In the genomic region with DNA sequence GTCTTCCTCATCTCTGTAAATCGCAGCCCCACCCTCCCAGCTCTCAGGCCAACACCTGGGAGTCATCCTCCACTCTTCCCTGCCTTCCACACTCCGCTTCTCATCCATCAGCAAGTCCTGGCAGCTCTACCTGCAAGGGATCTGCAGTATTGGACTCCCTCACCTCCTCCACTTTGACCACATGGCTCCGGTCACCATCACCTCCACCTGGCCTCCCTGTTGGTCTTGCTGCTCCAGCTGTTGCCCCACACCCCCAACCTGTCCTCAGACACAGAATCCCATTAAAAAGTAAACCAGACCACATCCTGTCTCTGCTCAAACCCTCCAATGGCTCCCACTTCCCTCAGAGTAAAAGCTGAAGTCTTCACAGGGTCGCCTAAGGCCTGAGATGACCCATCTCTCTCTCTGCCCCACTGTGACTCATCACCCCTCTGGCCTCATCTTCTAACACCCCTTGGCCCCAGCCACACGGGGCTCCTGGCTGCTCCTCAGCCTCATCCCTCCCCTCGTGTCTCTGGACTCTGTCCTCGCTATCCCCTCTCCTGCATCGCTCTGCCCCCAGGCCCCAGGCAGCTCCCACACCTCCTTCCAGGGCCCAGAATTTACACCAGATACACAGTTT, we compare ENCODE assay signal across 14 cellular contexts.
DNase-seq lines count a peak whose midpoint lies in the region; ATAC-seq and TF ChIP-seq lines count a peak whose summit lies in the region.
"Had no signal": no experiment of that assay in that cellular context is flagged by ENCODE, and none has a peak within 500 bp of the region (broad histone marks: within the 10 kb centered on the region; RNA-seq: fewer than 3 reads in every experiment).

No MANE protein-coding gene starts in this region.

- 54% methylated on average over 8 of the region's 8 CpGs for WGBS in mesenchymal stem cell
- WGBS in prostate gland, result 78% methylated on average over 8 of the region's 8 CpGs

- TF ChIP-seq CTCF in natural killer cell (IDR thresholded peaks at IDR 0.05), result no peak
- TF ChIP-seq CTCF in prostate gland (IDR thresholded peaks at IDR 0.05), result no peak

- peak overlapping the region; percentile 23 for H2AK5ac ChIP-seq in mesenchymal stem cell (ENCODE audit: low read length, severe bottlenecking)

- H3K27ac ChIP-seq in mesenchymal stem cell (ENCODE audit: low read length, poor library complexity, severe bottlenecking) (no peak overlapping the region), prostate gland (no peak overlapping the region)
- H3K27ac ChIP-seq: left lung had no signal

- H3K4me2 ChIP-seq in mesenchymal stem cell (ENCODE audit: low read length, poor library complexity, severe bottlenecking), result no peak overlapping the region

- H3K4ac ChIP-seq in mesenchymal stem cell (ENCODE audit: low read depth in 1 of 2, low read length in 2 of 2), result no peak overlapping the region

- no peak overlapping the region for H4K91ac ChIP-seq in mesenchymal stem cell (ENCODE audit: low read length)

- H3K9me3 ChIP-seq in mesenchymal stem cell (ENCODE audit: control insufficient read depth, low read length) (no peaks in the 10 kb centered on the region), prostate gland (no peaks in the 10 kb centered on the region)
- H3K9me3 ChIP-seq: left lung had no signal

- no peak overlapping the region for H3K27ac Mint-ChIP-seq in natural killer cell treated with Interleukin-12 subunit alpha and Interleukin-12 subunit beta and Interleukin-15 and Interleukin-18, amount 100 ng/mL, for 72 hours
- no peak overlapping the region for H3K27ac Mint-ChIP-seq in natural killer cell
- H3K27ac Mint-ChIP-seq: stimulated activated naive CD8-positive, alpha-beta T cell treated with anti-CD3 and anti-CD28 coated beads, Interleukin-15, Interleukin-2, amounts not matched to agents 100 ng/mL and 50 ng/mL, for 24 hours had no signal

- no peaks in the 10 kb centered on the region for H3K79me1 ChIP-seq in mesenchymal stem cell (replicated peaks; ENCODE audit: low read length, poor library complexity, severe bottlenecking)

- peak overlapping the region in 1 of 2 experiments; percentile 96 for H3K14ac ChIP-seq in mesenchymal stem cell (ENCODE audit: low read length in 2 of 2)

- H3K4me1 ChIP-seq in mesenchymal stem cell (ENCODE audit: control insufficient read depth, insufficient read depth, low read depth, low read length) (peaks cover 17% of the 10 kb centered on the region), prostate gland (replicated peaks) (no peaks in the 10 kb centered on the region)

- intact Hi-C loops in natural killer cell (cut with micrococcal nuclease) (no loop called here), prostate gland (cut with DNase I) (no loop called here)

- H3K27me3 Mint-ChIP-seq in natural killer cell treated with Interleukin-12 subunit alpha and Interleukin-12 subunit beta and Interleukin-15 and Interleukin-18, amount 100 ng/mL, for 72 hours, result peaks cover 10 to 13% of the 10 kb centered on the region in 2 donors
- H3K27me3 Mint-ChIP-seq in natural killer cell (ENCODE audit: low read depth in 2 of 2), result peaks cover 6 to 11% of the 10 kb centered on the region in 2 donors

- H2BK120ac ChIP-seq in mesenchymal stem cell (ENCODE audit: low read depth, low read length), result peak overlapping the region; percentile 21

- H3K27me3 ChIP-seq in mesenchymal stem cell (ENCODE audit: control insufficient read depth in 1 of 2, insufficient read depth in 1 of 2, low read length in 2 of 2) (peaks cover 10 to 43% of the 10 kb centered on the region in 2 experiments), prostate gland (replicated peaks; ENCODE audit: insufficient read depth) (no peaks in the 10 kb centered on the region)

- H3K9me3 Mint-ChIP-seq in natural killer cell treated with Interleukin-12 subunit alpha and Interleukin-12 subunit beta and Interleukin-15 and Interleukin-18, amount 100 ng/mL, for 72 hours, result no peaks in the 10 kb centered on the region
- no peaks in the 10 kb centered on the region for H3K9me3 Mint-ChIP-seq in natural killer cell
- H3K9me3 Mint-ChIP-seq: stimulated activated naive CD8-positive, alpha-beta T cell treated with anti-CD3 and anti-CD28 coated beads, Interleukin-15, Interleukin-2, amounts not matched to agents 100 ng/mL and 50 ng/mL, for 24 hours had no signal

- no peak overlapping the region for H3K4me3 ChIP-seq in mesenchymal stem cell (ENCODE audit: insufficient read depth in 1 of 2, low read depth in 1 of 2, low read length in 2 of 2)
- no peak overlapping the region for H3K4me3 ChIP-seq in prostate gland
- H3K4me3 ChIP-seq: left lung had no signal

- no peak overlapping the region for H3K9ac ChIP-seq in mesenchymal stem cell (ENCODE audit: low read length)

- H3K36me3 ChIP-seq in mesenchymal stem cell (ENCODE audit: control insufficient read depth in 1 of 2, insufficient read depth in 2 of 2, low read depth in 1 of 2, low read length in 2 of 2), result no peaks in the 10 kb centered on the region
- no peaks in the 10 kb centered on the region for H3K36me3 ChIP-seq in prostate gland
- H3K36me3 ChIP-seq: left lung had no signal

- H2BK12ac ChIP-seq in mesenchymal stem cell (ENCODE audit: low read length in 2 of 2), result peak overlapping the region in 1 of 2 experiments; percentile 19

- H3K23ac ChIP-seq in mesenchymal stem cell (ENCODE audit: low read length in 2 of 2), result no peak overlapping the region

- no peaks in the 10 kb centered on the region for H3K4me1 Mint-ChIP-seq in natural killer cell treated with Interleukin-12 subunit alpha and Interleukin-12 subunit beta and Interleukin-15 and Interleukin-18, amount 100 ng/mL, for 72 hours (ENCODE audit: low read depth in 2 of 2)
- no peaks in the 10 kb centered on the region for H3K4me1 Mint-ChIP-seq in natural killer cell

- no peak overlapping the region for H2AFZ ChIP-seq in mesenchymal stem cell (ENCODE audit: low read depth, low read length)

- peak; percentile 49 for DNase-seq in natural killer cell treated with Interleukin-12 subunit alpha and Interleukin-12 subunit beta and Interleukin-15 and Interleukin-18, amount 100 ng/mL, for 72 hours (ENCODE audit: low spot score)
- DNase-seq in natural killer cell (no peak), RPMI7951 (ENCODE audit: low read depth) (peak; percentile 98), mesenchymal stem cell (no peak), DMS153 treated with DMSO at 0.1 percent for 48 hours (lab: John Stamatoyannopoulos, UW; ENCODE audit: unreplicated experiment) (no peak), prostate gland (ENCODE audit: low spot score) (no peak)
- DNase-seq: hypothalamus, left lung, naive B cell, NCI-H1694 had no signal

- H2BK5ac ChIP-seq in mesenchymal stem cell (ENCODE audit: low read depth, low read length, poor library complexity, severe bottlenecking), result no peak overlapping the region

- H3K4me3 Mint-ChIP-seq in natural killer cell treated with Interleukin-12 subunit alpha and Interleukin-12 subunit beta and Interleukin-15 and Interleukin-18, amount 100 ng/mL, for 72 hours, result no peak overlapping the region
- H3K4me3 Mint-ChIP-seq in natural killer cell, result no peak overlapping the region
- H3K4me3 Mint-ChIP-seq: stimulated activated naive CD8-positive, alpha-beta T cell treated with anti-CD3 and anti-CD28 coated beads, Interleukin-15, Interleukin-2, amounts not matched to agents 100 ng/mL and 50 ng/mL, for 24 hours had no signal

- ATAC-seq in natural killer cell treated with Interleukin-12 subunit alpha and Interleukin-12 subunit beta and Interleukin-15 and Interleukin-18, amount 100 ng/mL, for 72 hours, result peak in 1 of 2 donors; percentile 25
- no peak for ATAC-seq in natural killer cell
- no peak for ATAC-seq in GM21390 (IDR thresholded peaks at IDR 0.05; ENCODE audit: unreplicated experiment)
- no peak for ATAC-seq in HG02610 (IDR thresholded peaks at IDR 0.05; ENCODE audit: unreplicated experiment)
- ATAC-seq: left lung had no signal

- no peak overlapping the region for H4K8ac ChIP-seq in mesenchymal stem cell (ENCODE audit: low read length)

- H2BK15ac ChIP-seq in mesenchymal stem cell (ENCODE audit: low read depth, poor library complexity, severe bottlenecking), result no peak overlapping the region

- no peaks in the 10 kb centered on the region for H3K36me3 Mint-ChIP-seq in natural killer cell treated with Interleukin-12 subunit alpha and Interleukin-12 subunit beta and Interleukin-15 and Interleukin-18, amount 100 ng/mL, for 72 hours
- no peaks in the 10 kb centered on the region for H3K36me3 Mint-ChIP-seq in natural killer cell
- H3K36me3 Mint-ChIP-seq: brain, naive B cell had no signal

- TF ChIP-seq POLR2A in prostate gland (IDR thresholded peaks at IDR 0.05), result no peak

- H3K18ac ChIP-seq in mesenchymal stem cell (ENCODE audit: low read depth in 1 of 2, low read length in 2 of 2), result peak overlapping the region in 1 of 2 experiments; percentile 55

Comparison
In these comparisons a context has a peak if more than half of its experiments do, and no peak if none do; other contexts are left out.
1. DNase-seq: peak in natural killer cell treated with Interleukin-12 subunit alpha and Interleukin-12 subunit beta and Interleukin-15 and Interleukin-18, amount 100 ng/mL, for 72 hours (single experiment) and RPMI7951 (single experiment); none in natural killer cell (single experiment), mesenchymal stem cell (single experiment), DMS153 treated with DMSO at 0.1 percent for 48 hours (single experiment) and prostate gland (single experiment).